Comparison of ENCODE assay signal across 8 cellular contexts in the genomic region with DNA sequence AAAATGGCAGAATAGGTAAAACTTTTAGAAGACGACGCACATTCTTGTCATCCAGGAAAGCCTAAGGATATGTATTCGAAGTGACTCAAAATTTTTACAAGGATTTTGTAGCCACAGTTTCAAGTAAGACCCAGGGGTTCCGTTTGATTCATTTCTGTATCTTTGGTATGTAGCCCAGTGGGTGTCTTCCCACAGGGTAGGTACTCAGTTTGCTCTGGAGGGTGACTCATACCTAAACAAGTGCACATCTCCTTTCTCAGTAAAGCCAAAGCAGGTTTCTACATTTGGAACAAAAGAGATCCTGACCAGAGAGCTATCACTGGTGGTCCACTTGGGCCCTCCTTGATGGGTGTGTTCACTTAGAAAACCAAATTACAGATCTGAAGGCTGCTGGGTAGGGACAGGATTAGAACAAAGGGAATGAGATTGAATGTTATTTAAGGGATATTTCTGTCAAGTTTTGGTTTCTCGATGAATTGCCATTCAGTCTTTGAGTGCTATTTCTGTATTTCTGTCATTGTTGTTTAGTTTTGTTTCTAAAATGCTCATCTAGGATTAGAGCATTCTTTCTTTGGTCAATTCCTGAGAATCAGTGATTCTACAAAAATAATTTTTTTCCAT. TPM values are rescaled to one million over a fixed set of nuclear protein-coding genes. Genes with fewer than 3 reads are reported as not detected.
DNase-seq lines count a peak whose midpoint lies in the region; ATAC-seq and TF ChIP-seq lines count a peak whose summit lies in the region.

No MANE protein-coding gene starts in this region.

- H3K4me3 ChIP-seq in astrocyte of the spinal cord (ENCODE audit: low read depth, low read length), result no peak overlapping the region
- H3K4me3 ChIP-seq in neural progenitor cell, result no peak overlapping the region

- CTCF ChIA-PET in activated CD8-positive, alpha-beta memory T cell treated with anti-CD3 and anti-CD28 coated beads, Interleukin-2, amount 10 ng/mL, durations not matched to agents 7 days and 5 days (lab: Charles Lee), result no interaction called here

- no peak overlapping the region for H3K9ac ChIP-seq in neural progenitor cell

- H3F3A ChIP-seq in neural progenitor cell (ENCODE audit: low read depth), result peaks cover 18% of the 10 kb centered on the region

- H3K4me3 Mint-ChIP-seq in activated CD8-positive, alpha-beta memory T cell treated with anti-CD3 and anti-CD28 coated beads, Interleukin-2, amount 10 ng/mL, durations not matched to agents 7 days and 5 days, result no peak overlapping the region
- no peak overlapping the region for H3K4me3 Mint-ChIP-seq in neural progenitor cell

- H4K20me1 ChIP-seq in neural progenitor cell (ENCODE audit: low read depth), result no peaks in the 10 kb centered on the region

- H3K27ac Mint-ChIP-seq in activated CD8-positive, alpha-beta memory T cell treated with anti-CD3 and anti-CD28 coated beads, Interleukin-2, amount 10 ng/mL, durations not matched to agents 7 days and 5 days, result no peak overlapping the region
- peak overlapping the region; percentile 39 for H3K27ac Mint-ChIP-seq in neural progenitor cell

- H3K4me1 ChIP-seq in neural progenitor cell, result peaks cover 31% of the 10 kb centered on the region

- H3K79me2 ChIP-seq in neural progenitor cell (ENCODE audit: low read depth), result peaks cover 5% of the 10 kb centered on the region

- in situ Hi-C loops in astrocyte of the spinal cord (cut with HindIII; ENCODE audit: low sequenced_read_pairs), result no loop called here

- H3K27me3 ChIP-seq in neural progenitor cell, result no peaks in the 10 kb centered on the region

- DNase-seq in activated CD8-positive, alpha-beta memory T cell treated with anti-CD3 and anti-CD28 coated beads, Interleukin-2, amount 10 ng/mL, durations not matched to agents 7 days and 5 days, result peak; percentile 39
- DNase-seq in activated CD8-positive, alpha-beta memory T cell treated with anti-CD3 and anti-CD28 coated beads, Interleukin-2, amount 50 U/mL, for 48 hours, result no peak
- DNase-seq in astrocyte of the spinal cord (ENCODE audit: low read depth, low spot score), result peak; percentile 90
- no peak for DNase-seq in neural progenitor cell (ENCODE audit: low spot score)
- DNase-seq in NCI-H2107 (lab: John Stamatoyannopoulos, UW), result no peak
- DNase-seq in activated CD4-positive, CD25-positive, alpha-beta regulatory T cell treated with anti-CD3 and anti-CD28 coated beads, Interleukin-2, amount 50 U/mL, for 72 hours, result no peak
- no peak for DNase-seq in activated gamma-delta T cell treated with Interleukin-2 at 50 U/mL for 16 hours

- no peak overlapping the region for H2AFZ ChIP-seq in neural progenitor cell (replicated peaks)

- H3K9me3 ChIP-seq in neural progenitor cell (ENCODE audit: low read depth), result no peaks in the 10 kb centered on the region

- no peaks in the 10 kb centered on the region for H3K27me3 Mint-ChIP-seq in activated CD8-positive, alpha-beta memory T cell treated with anti-CD3 and anti-CD28 coated beads, Interleukin-2, amount 10 ng/mL, durations not matched to agents 7 days and 5 days
- peaks cover 4% of the 10 kb centered on the region for H3K27me3 Mint-ChIP-seq in neural progenitor cell (ENCODE audit: insufficient read depth, low read depth)

- no peaks in the 10 kb centered on the region for H3K36me3 ChIP-seq in neural progenitor cell

- H3K27ac ChIP-seq in neural progenitor cell, result no peak overlapping the region

- no peaks in the 10 kb centered on the region for H3K36me3 Mint-ChIP-seq in activated CD8-positive, alpha-beta memory T cell treated with anti-CD3 and anti-CD28 coated beads, Interleukin-2, amount 10 ng/mL, durations not matched to agents 7 days and 5 days
- peaks cover 7% of the 10 kb centered on the region for H3K36me3 Mint-ChIP-seq in neural progenitor cell

- peak; percentile 27 for ATAC-seq in activated CD8-positive, alpha-beta memory T cell treated with anti-CD3 and anti-CD28 coated beads, Interleukin-2, amount 10 ng/mL, durations not matched to agents 7 days and 5 days
- peak; percentile 98 for ATAC-seq in HG03139 (IDR thresholded peaks at IDR 0.05; ENCODE audit: unreplicated experiment)

- TF ChIP-seq CTCF in astrocyte of the spinal cord (IDR thresholded peaks at IDR 0.05; ENCODE audit: low read depth, low read length), result no peak
- TF ChIP-seq CTCF in neural progenitor cell (IDR thresholded peaks at IDR 0.05), result no peak

- H3K9me3 Mint-ChIP-seq in activated CD8-positive, alpha-beta memory T cell treated with anti-CD3 and anti-CD28 coated beads, Interleukin-2, amount 10 ng/mL, durations not matched to agents 7 days and 5 days (ENCODE audit: low read depth), result no peaks in the 10 kb centered on the region
- no peaks in the 10 kb centered on the region for H3K9me3 Mint-ChIP-seq in neural progenitor cell

- H3K4me2 ChIP-seq in neural progenitor cell, result no peak overlapping the region

- peaks cover 9% of the 10 kb centered on the region for H3K4me1 Mint-ChIP-seq in activated CD8-positive, alpha-beta memory T cell treated with anti-CD3 and anti-CD28 coated beads, Interleukin-2, amount 10 ng/mL, durations not matched to agents 7 days and 5 days
- peaks cover 33% of the 10 kb centered on the region for H3K4me1 Mint-ChIP-seq in neural progenitor cell

RNA-seq across cellular contexts. Expression of a gene that starts 56.1 kb away (rescaled TPM):
- total RNA-seq in activated CD8-positive, alpha-beta memory T cell treated with anti-CD3 and anti-CD28 coated beads, Interleukin-2, amount 10 ng/mL, durations not matched to agents 7 days and 5 days, result 1 to 10 TPM in 1 of 2 experiments, under 1 TPM in 1; 0.79 to 3.7 TPM
- total RNA-seq in neural progenitor cell (ENCODE audit: low replicate concordance), result 138 and 222 TPM in 2 replicates

Comparison
In these comparisons a context has a peak if more than half of its experiments do, and no peak if none do; other contexts are left out.
1. DNase-seq: peak in activated CD8-positive, alpha-beta memory T cell treated with anti-CD3 and anti-CD28 coated beads, Interleukin-2, amount 10 ng/mL, durations not matched to agents 7 days and 5 days (single experiment) and astrocyte of the spinal cord (single experiment); none in activated CD8-positive, alpha-beta memory T cell treated with anti-CD3 and anti-CD28 coated beads, Interleukin-2, amount 50 U/mL, for 48 hours (single experiment), neural progenitor cell (single experiment), NCI-H2107 (single experiment), activated CD4-positive, CD25-positive, alpha-beta regulatory T cell treated with anti-CD3 and anti-CD28 coated beads, Interleukin-2, amount 50 U/mL, for 72 hours (single experiment) and activated gamma-delta T cell treated with Interleukin-2 at 50 U/mL for 16 hours (single experiment).
2. RNA of a gene that starts 56.1 kb away (total RNA-seq): 138 to 222 TPM in neural progenitor cell; 0.79 to 3.7 TPM in activated CD8-positive, alpha-beta memory T cell treated with anti-CD3 and anti-CD28 coated beads, Interleukin-2, amount 10 ng/mL, durations not matched to agents 7 days and 5 days; every median in the first group is over 10 times any median in the second.